ENCODE assay signal across 1 cellular context in genomic region chr2:112547333-112547732, GRCh38.
TF ChIP-seq lines count a peak whose summit lies in the region.

No MANE protein-coding gene starts in this region.

TF ChIP-seq in SK-N-SH treated with all-trans-retinoic acid at 6 μM for 48 hours, 23 proteins besides CTCF, POLR2A, EP300 and RAD21:
- TF ChIP-seq CREB5 (CRISPR knock-in tag; IDR thresholded peaks at IDR 0.05; ENCODE audit: low read depth), result no peak
- no peak for TF ChIP-seq TSHZ2 (CRISPR knock-in tag; IDR thresholded peaks at IDR 0.05)
- no peak for TF ChIP-seq OSR1 (CRISPR knock-in tag; IDR thresholded peaks at IDR 0.05)
- no peak for TF ChIP-seq PPARA (CRISPR knock-in tag; IDR thresholded peaks at IDR 0.05; ENCODE audit: borderline replicate concordance)
- TF ChIP-seq BACH2 (CRISPR knock-in tag; IDR thresholded peaks at IDR 0.05; ENCODE audit: borderline replicate concordance), result no peak
- no peak for TF ChIP-seq ARNTL (CRISPR knock-in tag; IDR thresholded peaks at IDR 0.05; ENCODE audit: borderline replicate concordance, low read depth)
- TF ChIP-seq ZNF70 (CRISPR knock-in tag; IDR thresholded peaks at IDR 0.05), result no peak
- TF ChIP-seq ZFP3 (CRISPR knock-in tag; IDR thresholded peaks at IDR 0.05), result no peak
- no peak for TF ChIP-seq ESRRG (CRISPR knock-in tag; IDR thresholded peaks at IDR 0.05)
- TF ChIP-seq POU6F1 (CRISPR knock-in tag; IDR thresholded peaks at IDR 0.05; ENCODE audit: borderline replicate concordance, low read depth), result no peak
TF ChIP-seq in SK-N-SH treated with all-trans-retinoic acid at 6 μM for 48 hours: peak in this region for 0.
